11 cellular contexts compared by ENCODE assay signal in genomic region chr14:68665116-68665515, GRCh38.
A peak's percentile ranks its signal among the peaks of the same experiment; 100 is the strongest.
DNase-seq lines count a peak whose midpoint lies in the region; ATAC-seq and TF ChIP-seq lines count a peak whose summit lies in the region.
"Had no signal": no experiment of that assay in that cellular context is flagged by ENCODE, and none has a peak within 500 bp of the region (broad histone marks: within the 10 kb centered on the region; RNA-seq: fewer than 3 reads in every experiment).

No MANE protein-coding gene starts in this region.

- H3K4me2 ChIP-seq in smooth muscle cell (no peak overlapping the region), OCI-LY7 (ENCODE audit: low read length) (no peak overlapping the region)

- H3K9me2 ChIP-seq in OCI-LY7 (ENCODE audit: insufficient read depth, low read length) = no peaks in the 10 kb centered on the region

- no TSS peak for BruUV-seq in OCI-LY7 (replicated peaks; lab: Mats Ljungman, UMichigan)

- POLR2A ChIA-PET in OCI-LY7 (lab: Charles Lee) = interaction anchor here (0.6 to 1.1 kb wide), 4 partner anchors 11 to 20 kb away, joined by 3 to 5 read pairs (median 4); no protein-coding TSS in a partner anchor

- H3K27ac Mint-ChIP-seq in T-helper 17 cell = no peak overlapping the region

- peak overlapping the region; percentile 58 for H3K27ac ChIP-seq in smooth muscle cell (ENCODE audit: low read depth)
- H3K27ac ChIP-seq in OCI-LY7 (ENCODE audit: low read depth, low read length, poor library complexity, severe bottlenecking) = no peak overlapping the region

- 82% methylated on average over 4 of the region's 4 CpGs for WGBS in smooth muscle cell (ENCODE audit: low lambda C conversion rate)

- H3K4me3 ChIP-seq in fibroblast of villous mesenchyme (ENCODE audit: low read depth, low read length) = no peak overlapping the region
- no peak overlapping the region for H3K4me3 ChIP-seq in smooth muscle cell
- H3K4me3 ChIP-seq in OCI-LY7 (ENCODE audit: low read depth, low read length, poor library complexity, severe bottlenecking) = no peak overlapping the region
- H3K4me3 ChIP-seq: SJSA1 had no signal

- CTCF ChIA-PET in OCI-LY7 (lab: Charles Lee; ENCODE audit: unreplicated experiment) = no interaction called here

- H3K9me3 ChIP-seq in T-helper 17 cell (ENCODE audit: control insufficient read depth, low read length, poor library complexity, severe bottlenecking) (no peaks in the 10 kb centered on the region), smooth muscle cell (replicated peaks; ENCODE audit: low read depth) (no peaks in the 10 kb centered on the region), OCI-LY7 (ENCODE audit: low read length) (no peaks in the 10 kb centered on the region)
- H3K9me3 ChIP-seq: SJSA1 had no signal

- no peaks in the 10 kb centered on the region for H3K79me2 ChIP-seq in smooth muscle cell (ENCODE audit: low read depth)
- no peaks in the 10 kb centered on the region for H3K79me2 ChIP-seq in OCI-LY7 (ENCODE audit: insufficient read depth, low read depth, low read length)

- TF ChIP-seq CTCF in fibroblast of villous mesenchyme (IDR thresholded peaks at IDR 0.05; ENCODE audit: insufficient read depth, low read depth, low read length) = no peak
- no peak for TF ChIP-seq CTCF in smooth muscle cell (IDR thresholded peaks at IDR 0.05; ENCODE audit: borderline replicate concordance, insufficient read depth, poor library complexity, severe bottlenecking)
- no peak for TF ChIP-seq CTCF in OCI-LY7 (conservative IDR thresholded peaks at IDR 0.05; ENCODE audit: low read length)

- H4K20me1 ChIP-seq in smooth muscle cell (ENCODE audit: low read depth) (no peaks in the 10 kb centered on the region), OCI-LY7 (ENCODE audit: insufficient read depth, low read length) (no peaks in the 10 kb centered on the region)

- H3K27me3 Mint-ChIP-seq in T-helper 17 cell = no peaks in the 10 kb centered on the region

- intact Hi-C loops in OCI-LY7 (cut with micrococcal nuclease; ENCODE audit: unreplicated experiment) = no loop called here

- H2AFZ ChIP-seq in smooth muscle cell (ENCODE audit: low read depth) (no peak overlapping the region), OCI-LY7 (ENCODE audit: low read length) (no peak overlapping the region)

- ATAC-seq in T-helper 17 cell = no peak
- ATAC-seq in GM21737 (IDR thresholded peaks at IDR 0.05; ENCODE audit: unreplicated experiment) = no peak

- H3F3A ChIP-seq in smooth muscle cell (ENCODE audit: low read depth) = peaks cover 11% of the 10 kb centered on the region

- no peak overlapping the region for H3K9ac ChIP-seq in smooth muscle cell (ENCODE audit: low read depth)

- H3K4me3 Mint-ChIP-seq in T-helper 17 cell = peak overlapping the region; percentile 1

- H3K36me3 ChIP-seq in smooth muscle cell (ENCODE audit: low read depth) (no peaks in the 10 kb centered on the region), OCI-LY7 (ENCODE audit: insufficient read depth, low read length) (no peaks in the 10 kb centered on the region)
- H3K36me3 ChIP-seq: SJSA1 had no signal

- peaks cover 7% of the 10 kb centered on the region for H3K4me1 ChIP-seq in smooth muscle cell (ENCODE audit: low read depth)
- peaks cover 27% of the 10 kb centered on the region for H3K4me1 ChIP-seq in OCI-LY7 (ENCODE audit: insufficient read depth, low read length, poor library complexity, severe bottlenecking)

- H3K4me1 Mint-ChIP-seq in T-helper 17 cell = peaks cover 42% of the 10 kb centered on the region

- no peaks in the 10 kb centered on the region for H3K27me3 ChIP-seq in smooth muscle cell (ENCODE audit: low read depth)
- H3K27me3 ChIP-seq: SJSA1 had no signal

- H3K36me3 Mint-ChIP-seq in T-helper 17 cell (ENCODE audit: low read depth) = peaks cover 2% of the 10 kb centered on the region

- DNase-seq in EH (ENCODE audit: low read depth) (peak; percentile 80), T-helper 17 cell (no peak), fibroblast of villous mesenchyme (ENCODE audit: low read depth) (peak; percentile 65), smooth muscle cell (lab: John Stamatoyannopoulos, UW; ENCODE audit: unreplicated experiment) (no peak), OCI-LY7 (ENCODE audit: low spot score) (no peak), NCI-H1048 (lab: John Stamatoyannopoulos, UW) (no peak), NCI-H1417 (lab: John Stamatoyannopoulos, UW) (no peak)
- DNase-seq: anterior cingulate cortex, NCI-H69 had no signal

Comparison
In these comparisons a context has a peak if more than half of its experiments do, and no peak if none do; other contexts are left out.
1. DNase-seq: peak in EH (single experiment) and fibroblast of villous mesenchyme (single experiment); none in T-helper 17 cell (0 of 3), smooth muscle cell (single experiment), OCI-LY7 (single experiment), NCI-H1048 (single experiment) and NCI-H1417 (0 of 3).